ENCODE assay signal across 8 cellular contexts in genomic region chr4:154807042-154807630, GRCh38. TPM values are rescaled to one million over a fixed set of nuclear protein-coding genes. Genes with fewer than 3 reads are reported as not detected.
DNase-seq lines count a peak whose midpoint lies in the region; ATAC-seq and TF ChIP-seq lines count a peak whose summit lies in the region.

No MANE protein-coding gene starts in this region.

- no peak for ATAC-seq in heart right ventricle
- peak; percentile 63 for ATAC-seq in HG02759 (IDR thresholded peaks at IDR 0.05; ENCODE audit: unreplicated experiment)

- H3K4me1 ChIP-seq in heart right ventricle (no peaks in the 10 kb centered on the region), prostate gland (replicated peaks) (no peaks in the 10 kb centered on the region)

- H3K4me3 ChIP-seq in heart right ventricle, result no peak overlapping the region
- H3K4me3 ChIP-seq in prostate gland, result no peak overlapping the region

- H3K9me3 ChIP-seq in heart right ventricle (no peaks in the 10 kb centered on the region), prostate gland (no peaks in the 10 kb centered on the region)

- H3K27me3 ChIP-seq in heart right ventricle (no peaks in the 10 kb centered on the region), prostate gland (replicated peaks; ENCODE audit: insufficient read depth) (no peaks in the 10 kb centered on the region)

- TF ChIP-seq CTCF in heart right ventricle (IDR thresholded peaks at IDR 0.05), result peak; percentile 11 to 70 (median 59)
- peak in 3 of 4 experiments; percentile 37 to 54 (median 41) for TF ChIP-seq CTCF in prostate gland (IDR thresholded peaks at IDR 0.05)

- intact Hi-C loops in heart right ventricle (cut with DNase I) (loop anchor here in 2 of 10 donors (2.0 to 10.0 kb wide), 3 partner anchors 548 to 1255 kb away; no protein-coding TSS in a partner anchor), cardiac septum (cut with DNase I) (no loop called here), prostate gland (cut with DNase I) (no loop called here)

- H3K27ac ChIP-seq in heart right ventricle (no peak overlapping the region), prostate gland (no peak overlapping the region)

- 27 to 36% methylated on average over 3 of the region's 3 CpGs for WGBS in heart right ventricle, 2 donors
- WGBS in prostate gland, result 15% methylated on average over 3 of the region's 3 CpGs

- DNase-seq in heart right ventricle, result no peak
- no peak for DNase-seq in cardiac septum (ENCODE audit: low spot score)
- DNase-seq in NCI-H446 (lab: John Stamatoyannopoulos, UW), result peak; percentile 9 to 31
- DNase-seq in dermis microvascular lymphatic vessel endothelial cell (ENCODE audit: low read depth in 2 of 2), result peak; percentile 38 to 48
- DNase-seq in prostate gland (ENCODE audit: low spot score), result no peak
- no peak for DNase-seq in activated naive CD4-positive, alpha-beta T cell treated with Interleukin-2 at 50 U/mL for 16 hours
- DNase-seq in HuH-7 (ENCODE audit: low spot score), result no peak

- no peak for TF ChIP-seq POLR2A in prostate gland (IDR thresholded peaks at IDR 0.05)

- H3K36me3 ChIP-seq in heart right ventricle (no peaks in the 10 kb centered on the region), prostate gland (no peaks in the 10 kb centered on the region)

RNA-seq across cellular contexts. Expression of gene RBM46, which starts 26.1 kb away (rescaled TPM):
- total RNA-seq in heart right ventricle (not detected), cardiac septum (0.13 TPM), dermis microvascular lymphatic vessel endothelial cell (not detected in 2 replicates), prostate gland (10 to 100 TPM in 1 of 2 donors, not detected in 1; 11.9 TPM)
- not detected for polyA plus RNA-seq in heart right ventricle

Comparison
In these comparisons a context has a peak if more than half of its experiments do, and no peak if none do; other contexts are left out.
1. DNase-seq: peak in NCI-H446 (2 of 2) and dermis microvascular lymphatic vessel endothelial cell (2 of 2); none in heart right ventricle (0 of 2), cardiac septum (single experiment), prostate gland (single experiment), activated naive CD4-positive, alpha-beta T cell treated with Interleukin-2 at 50 U/mL for 16 hours (single experiment) and HuH-7 (single experiment).